In genomic region chr15:78195735-78196201, GRCh38 we compare ENCODE assay signal across 8 cellular contexts. TPM values are rescaled to one million over a fixed set of nuclear protein-coding genes. Genes with fewer than 3 reads are reported as not detected.
DNase-seq lines count a peak whose midpoint lies in the region; ATAC-seq, FAIRE-seq and TF ChIP-seq lines count a peak whose summit lies in the region.

No MANE protein-coding gene starts in this region.

- no peak overlapping the region for H3K27ac Mint-ChIP-seq in stimulated activated naive B cell treated with anti-CD40 and anti-IgM and Interleukin-4, amounts not matched to agents 10 μg/mL and 1 μg/mL and 100 μg/mL, for 72 hours

- no peaks in the 10 kb centered on the region for H3K9me3 ChIP-seq in DOHH2 (ENCODE audit: control insufficient read depth, insufficient read depth, low read length)
- H3K9me3 ChIP-seq in right lobe of liver = no peaks in the 10 kb centered on the region

- FAIRE-seq in bronchial epithelial cell (lab: Jason Lieb, UNC) = no peak

- H3K27me3 ChIP-seq in DOHH2 (ENCODE audit: control insufficient read depth, low read length) (peaks cover 4% of the 10 kb centered on the region; the same call in 1 of the 2 replicates), HL-60 (ENCODE audit: insufficient read depth, poor library complexity, severe bottlenecking) (no peaks in the 10 kb centered on the region), bronchial epithelial cell (ENCODE audit: control insufficient read depth, insufficient read depth, low read length) (no peaks in the 10 kb centered on the region), right lobe of liver (no peaks in the 10 kb centered on the region)

- H3K4me1 ChIP-seq in DOHH2 (ENCODE audit: control insufficient read depth, low read length) (no peaks in the 10 kb centered on the region), right lobe of liver (no peaks in the 10 kb centered on the region)

- WGBS in right lobe of liver (ENCODE audit: insufficient coverage, low coverage, low lambda C conversion rate, missing lambda C conversion rate) = 18% methylated on average over 6 of the region's 7 CpGs

- intact Hi-C loops in right lobe of liver (cut with DNase I) = loop anchor here (5.0 kb wide), 3 partner anchors 42 to 83 kb away; no protein-coding TSS in a partner anchor

- peaks cover 2 to 7% of the 10 kb centered on the region in 2 donors for H3K4me1 Mint-ChIP-seq in stimulated activated naive B cell treated with anti-CD40 and anti-IgM and Interleukin-4, amounts not matched to agents 10 μg/mL and 1 μg/mL and 100 μg/mL, for 72 hours

- H3K4me3 Mint-ChIP-seq in stimulated activated naive B cell treated with anti-CD40 and anti-IgM and Interleukin-4, amounts not matched to agents 10 μg/mL and 1 μg/mL and 100 μg/mL, for 72 hours = no peak overlapping the region

- H4K20me1 ChIP-seq in DOHH2 (ENCODE audit: control insufficient read depth, insufficient read depth, low read depth, low read length) = no peaks in the 10 kb centered on the region

- no peak overlapping the region for H3K27ac ChIP-seq in DOHH2 (ENCODE audit: low read depth, low read length)
- no peak overlapping the region for H3K27ac ChIP-seq in HL-60 (replicated peaks)
- H3K27ac ChIP-seq in right lobe of liver = no peak overlapping the region

- peak; percentile 84 for TF ChIP-seq CTCF in DOHH2 (IDR thresholded peaks at IDR 0.05; ENCODE audit: low read depth, low read length, poor library complexity, severe bottlenecking)
- TF ChIP-seq CTCF in HL-60 (IDR thresholded peaks at IDR 0.05; ENCODE audit: insufficient read depth, low read length) = peak; percentile 77
- TF ChIP-seq CTCF in bronchial epithelial cell (IDR thresholded peaks at IDR 0.05; ENCODE audit: insufficient read depth, low read length, severe bottlenecking) = peak; percentile 93
- peak; percentile 74 to 86 (median 80) for TF ChIP-seq CTCF in right lobe of liver (IDR thresholded peaks at IDR 0.05)

- H3K27me3 Mint-ChIP-seq in stimulated activated naive B cell treated with anti-CD40 and anti-IgM and Interleukin-4, amounts not matched to agents 10 μg/mL and 1 μg/mL and 100 μg/mL, for 72 hours = peaks cover 0 to 4% of the 10 kb centered on the region in 2 donors

- DNase-seq in HL-60 (ENCODE audit: low read depth in 1 of 2, low spot score in 1 of 2) = peak in 1 of 2 experiments; percentile 28
- peak; percentile 49 for DNase-seq in UCSD-AML1 (lab: John Stamatoyannopoulos, UW; ENCODE audit: unreplicated experiment)
- DNase-seq in bronchial epithelial cell (ENCODE audit: low read depth) = peak; percentile 25
- DNase-seq in right lobe of liver = peak in 1 of 3 donors; percentile 47
- peak; percentile 29 for DNase-seq in stimulated activated naive B cell treated with anti-CD40 and anti-IgM and Interleukin-4, amounts not matched to agents 10 μg/mL and 1 μg/mL and 100 μg/mL, for 72 hours

- H3K9me2 ChIP-seq in DOHH2 (replicated peaks; ENCODE audit: control insufficient read depth, low read length) = no peaks in the 10 kb centered on the region

- ATAC-seq in right lobe of liver (peak; percentile 92 to 98 (median 93)), GM21825 (IDR thresholded peaks at IDR 0.05; ENCODE audit: unreplicated experiment) (no peak), GM21529 (IDR thresholded peaks at IDR 0.05; ENCODE audit: unreplicated experiment) (no peak)
- peak; percentile 91 to 96 for ATAC-seq in stimulated activated naive B cell treated with anti-CD40 and anti-IgM and Interleukin-4, amounts not matched to agents 10 μg/mL and 1 μg/mL and 100 μg/mL, for 72 hours (replicated peaks)

- no peak overlapping the region for H3K4me3 ChIP-seq in DOHH2 (ENCODE audit: low read length)
- no peak overlapping the region for H3K4me3 ChIP-seq in HL-60 (replicated peaks; ENCODE audit: insufficient read depth, low read length)
- no peak overlapping the region for H3K4me3 ChIP-seq in bronchial epithelial cell (ENCODE audit: low read depth, low read length)
- no peak overlapping the region for H3K4me3 ChIP-seq in right lobe of liver

- no peaks in the 10 kb centered on the region for H3K36me3 Mint-ChIP-seq in stimulated activated naive B cell treated with anti-CD40 and anti-IgM and Interleukin-4, amounts not matched to agents 10 μg/mL and 1 μg/mL and 100 μg/mL, for 72 hours

- peaks cover 0 to under 1% of the 10 kb centered on the region in 2 donors for H3K9me3 Mint-ChIP-seq in stimulated activated naive B cell treated with anti-CD40 and anti-IgM and Interleukin-4, amounts not matched to agents 10 μg/mL and 1 μg/mL and 100 μg/mL, for 72 hours

- no peak overlapping the region for H3K4me2 ChIP-seq in DOHH2 (ENCODE audit: low read length)

- no peaks in the 10 kb centered on the region for H3F3A ChIP-seq in DOHH2 (ENCODE audit: control insufficient read depth, insufficient read depth)

- TF ChIP-seq POLR2A in right lobe of liver (IDR thresholded peaks at IDR 0.05) = no peak

- H3K79me2 ChIP-seq in DOHH2 (ENCODE audit: control insufficient read depth, low read length) = no peaks in the 10 kb centered on the region

- H3K36me3 ChIP-seq in DOHH2 (ENCODE audit: control insufficient read depth, low read length) (no peaks in the 10 kb centered on the region), bronchial epithelial cell (ENCODE audit: control insufficient read depth, insufficient read depth, low read length) (no peaks in the 10 kb centered on the region), right lobe of liver (no peaks in the 10 kb centered on the region)

RNA-seq across cellular contexts. Expression of gene ACSBG1, which starts 38.6 kb away (rescaled TPM):
- total RNA-seq in bronchial epithelial cell (not detected in 2 replicates), right lobe of liver (not detected)

RNA-seq across cellular contexts. Expression of gene IDH3A, which starts 46.6 kb away (rescaled TPM):
- total RNA-seq in bronchial epithelial cell (27.9 and 30.8 TPM in 2 replicates), right lobe of liver (10 to 100 TPM; 22.0 to 46.5 (median 34.6) TPM)

Comparison
In these comparisons a context has a peak if more than half of its experiments do, and no peak if none do; other contexts are left out.
1. ATAC-seq: peak in right lobe of liver (4 of 4) and stimulated activated naive B cell treated with anti-CD40 and anti-IgM and Interleukin-4, amounts not matched to agents 10 μg/mL and 1 μg/mL and 100 μg/mL, for 72 hours (2 of 2); none in GM21825 (single experiment) and GM21529 (single experiment).
2. Peak in every context shown above with its lines, with median percentiles within 50 percentile points of each other: CTCF ChIP-seq.